ENCODE assay signal across 27 cellular contexts in genomic region chr1:161188381-161188780, GRCh38. TPM values are rescaled to one million over a fixed set of nuclear protein-coding genes. Genes with fewer than 3 reads are reported as not detected.
DNase-seq lines count a peak whose midpoint lies in the region; ATAC-seq, FAIRE-seq and TF ChIP-seq lines count a peak whose summit lies in the region.
"Had no signal": no experiment of that assay in that cellular context is flagged by ENCODE, and none has a peak within 500 bp of the region (broad histone marks: within the 10 kb centered on the region; RNA-seq: fewer than 3 reads in every experiment).

No MANE protein-coding gene starts in this region.

- 82 to 83% methylated on average over 6 of the region's 6 CpGs for WGBS in pancreas, 2 donors

- no peaks in the 10 kb centered on the region for H3K27me3 ChIP-seq in effector memory CD4-positive, alpha-beta T cell (replicated peaks; ENCODE audit: control insufficient read depth, insufficient read depth, low read length, poor library complexity, severe bottlenecking)
- no peaks in the 10 kb centered on the region for H3K27me3 ChIP-seq in pancreas
- H3K27me3 ChIP-seq in osteoblast (ENCODE audit: insufficient read depth, low read length) = no peaks in the 10 kb centered on the region
- H3K27me3 ChIP-seq: body of pancreas, right atrium auricular region, upper lobe of left lung had no signal

- POLR2A ChIA-PET in T-cell (lab: Charles Lee) = interaction anchor here in 1 of 2 donors (0.7 kb wide), 1 partner anchor 14 kb away, joined by 6 read pairs; no protein-coding TSS in a partner anchor

- no peaks in the 10 kb centered on the region for H3K9me3 ChIP-seq in effector memory CD4-positive, alpha-beta T cell (ENCODE audit: control insufficient read depth, low read length)
- H3K9me3 ChIP-seq in pancreas = no peaks in the 10 kb centered on the region
- H3K9me3 ChIP-seq in osteoblast (ENCODE audit: low read depth, low read length) = no peaks in the 10 kb centered on the region
- H3K9me3 ChIP-seq: body of pancreas, right atrium auricular region, upper lobe of left lung had no signal

- no peaks in the 10 kb centered on the region for H3K79me2 ChIP-seq in osteoblast (ENCODE audit: insufficient read depth, low read length)

- FAIRE-seq in pancreas (lab: Jason Lieb, UNC) = no peak
- FAIRE-seq: H54 had no signal

- no peaks in the 10 kb centered on the region for H3K36me3 Mint-ChIP-seq in activated T-cell treated with anti-CD3 and anti-CD28 coated beads, Interleukin-2, amount 50 U/mL, for 72 hours (ENCODE audit: insufficient read depth in 2 of 2)
- H3K36me3 Mint-ChIP-seq in T-cell = no peaks in the 10 kb centered on the region
- H3K36me3 Mint-ChIP-seq in stimulated activated effector memory CD8-positive, alpha-beta T cell treated with anti-CD3 and anti-CD28 coated beads, Interleukin-12 subunit alpha, Interleukin-12 subunit beta, amount 100 ng/mL, for 72 hours = no peaks in the 10 kb centered on the region

- H3K4me2 ChIP-seq in osteoblast (ENCODE audit: insufficient read depth, low read length) = no peak overlapping the region

- DNase-seq in activated T-cell treated with anti-CD3 and anti-CD28 coated beads, Interleukin-2, amount 50 U/mL, for 72 hours = no peak
- DNase-seq in activated T-cell treated with anti-CD3 and anti-CD28 coated beads, Interleukin-2, amount 50 U/mL, for 1 hour = no peak
- DNase-seq in T-cell = no peak
- DNase-seq in effector memory CD4-positive, alpha-beta T cell = no peak
- no peak for DNase-seq in stimulated activated effector memory CD8-positive, alpha-beta T cell treated with anti-CD3 and anti-CD28 coated beads, Interleukin-12 subunit alpha, Interleukin-12 subunit beta, amount 100 ng/mL, for 72 hours (ENCODE audit: low spot score in 2 of 2)
- DNase-seq in pancreas = no peak
- no peak for DNase-seq in osteoblast (ENCODE audit: insufficient read length, low spot score, missing footprints)
- DNase-seq: activated CD4-positive, alpha-beta T cell treated with anti-CD3 and anti-CD28 coated beads for 48 hours; activated T-cell treated with anti-CD3 and anti-CD28 coated beads for 4 hours; body of pancreas; GF-D8; mammary epithelial cell; NCI-H2081; NCI-H446; PC-3; Right ventricle myocardium superior; stimulated activated CD4-positive, alpha-beta T cell treated with anti-CD3 and anti-CD28 coated beads, Interleukin-4, amount 100 ng/mL, for 24 hours; SW 1271; upper lobe of left lung had no signal

- H3K4me1 ChIP-seq in effector memory CD4-positive, alpha-beta T cell (ENCODE audit: control insufficient read depth, insufficient read depth, low read length, poor library complexity, severe bottlenecking) = peaks cover 56% of the 10 kb centered on the region
- no peaks in the 10 kb centered on the region for H3K4me1 ChIP-seq in pancreas
- H3K4me1 ChIP-seq in osteoblast (ENCODE audit: insufficient read depth, low read length) = peaks cover 15% of the 10 kb centered on the region
- H3K4me1 ChIP-seq: body of pancreas had no signal

- no peak for ATAC-seq in activated T-cell treated with anti-CD3 and anti-CD28 coated beads, Interleukin-2, amount 50 U/mL, for 72 hours (replicated peaks in 1 of 2)
- no peak for ATAC-seq in T-cell (replicated peaks in 1 of 4)
- no peak for ATAC-seq in stimulated activated effector memory CD8-positive, alpha-beta T cell treated with anti-CD3 and anti-CD28 coated beads, Interleukin-12 subunit alpha, Interleukin-12 subunit beta, amount 100 ng/mL, for 72 hours
- no peak for ATAC-seq in GM19467 (IDR thresholded peaks at IDR 0.05; ENCODE audit: unreplicated experiment)
- ATAC-seq in pancreas = no peak
- ATAC-seq: body of pancreas, PC-3 had no signal

- no peaks in the 10 kb centered on the region for H3K36me3 ChIP-seq in effector memory CD4-positive, alpha-beta T cell (ENCODE audit: control insufficient read depth, insufficient read depth, low read length)
- H3K36me3 ChIP-seq in pancreas (no peaks in the 10 kb centered on the region), osteoblast (ENCODE audit: insufficient read depth, low read length) (peaks cover 17% of the 10 kb centered on the region)

- peaks cover 0 to 3% of the 10 kb centered on the region in 2 donors for H3K9me3 Mint-ChIP-seq in activated T-cell treated with anti-CD3 and anti-CD28 coated beads, Interleukin-2, amount 50 U/mL, for 72 hours
- no peaks in the 10 kb centered on the region for H3K9me3 Mint-ChIP-seq in T-cell
- H3K9me3 Mint-ChIP-seq in stimulated activated effector memory CD8-positive, alpha-beta T cell treated with anti-CD3 and anti-CD28 coated beads, Interleukin-12 subunit alpha, Interleukin-12 subunit beta, amount 100 ng/mL, for 72 hours = no peaks in the 10 kb centered on the region

- H2AFZ ChIP-seq in osteoblast (ENCODE audit: low read length) = no peak overlapping the region

- no peaks in the 10 kb centered on the region for H4K20me1 ChIP-seq in osteoblast (ENCODE audit: insufficient read depth, low read length)

- peak overlapping the region; percentile 5 for H3K27ac Mint-ChIP-seq in activated T-cell treated with anti-CD3 and anti-CD28 coated beads, Interleukin-2, amount 50 U/mL, for 72 hours
- H3K27ac Mint-ChIP-seq in T-cell = peak overlapping the region; percentile 90 to 94
- peak overlapping the region; percentile 63 for H3K27ac Mint-ChIP-seq in stimulated activated effector memory CD8-positive, alpha-beta T cell treated with anti-CD3 and anti-CD28 coated beads, Interleukin-12 subunit alpha, Interleukin-12 subunit beta, amount 100 ng/mL, for 72 hours

- TF ChIP-seq CTCF in pancreas (IDR thresholded peaks at IDR 0.05) = no peak
- TF ChIP-seq CTCF in osteoblast (IDR thresholded peaks at IDR 0.05; ENCODE audit: extremely low read depth, low read depth, low read length) = no peak

- no peak overlapping the region for H3K4me3 ChIP-seq in effector memory CD4-positive, alpha-beta T cell (ENCODE audit: insufficient read depth, low read depth, low read length, poor library complexity, severe bottlenecking)
- H3K4me3 ChIP-seq in pancreas (no peak overlapping the region), osteoblast (ENCODE audit: insufficient read depth, low read length) (no peak overlapping the region)
- H3K4me3 ChIP-seq: body of pancreas, right atrium auricular region, upper lobe of left lung had no signal

- CTCF ChIA-PET in T-cell (lab: Charles Lee) = interaction anchor here in 1 of 2 donors (0.7 kb wide), 1 partner anchor 578 kb away, joined by 5 read pairs; no protein-coding TSS in a partner anchor

- no peak overlapping the region for H3K4me3 Mint-ChIP-seq in activated T-cell treated with anti-CD3 and anti-CD28 coated beads, Interleukin-2, amount 50 U/mL, for 72 hours
- H3K4me3 Mint-ChIP-seq in T-cell = peak overlapping the region in 1 of 3 donors; percentile 25
- no peak overlapping the region for H3K4me3 Mint-ChIP-seq in stimulated activated effector memory CD8-positive, alpha-beta T cell treated with anti-CD3 and anti-CD28 coated beads, Interleukin-12 subunit alpha, Interleukin-12 subunit beta, amount 100 ng/mL, for 72 hours

- no peaks in the 10 kb centered on the region for H3K27me3 Mint-ChIP-seq in activated T-cell treated with anti-CD3 and anti-CD28 coated beads, Interleukin-2, amount 50 U/mL, for 72 hours (ENCODE audit: low read depth)
- H3K27me3 Mint-ChIP-seq in T-cell = no peaks in the 10 kb centered on the region

- peak overlapping the region; percentile 36 for H3K27ac ChIP-seq in effector memory CD4-positive, alpha-beta T cell (ENCODE audit: insufficient read depth, low read length, poor library complexity, severe bottlenecking)
- H3K27ac ChIP-seq in pancreas (no peak overlapping the region), osteoblast (ENCODE audit: low read depth, low read length) (no peak overlapping the region)
- H3K27ac ChIP-seq: body of pancreas, C4-2B, right atrium auricular region, upper lobe of left lung had no signal

- H3K4me1 Mint-ChIP-seq in activated T-cell treated with anti-CD3 and anti-CD28 coated beads, Interleukin-2, amount 50 U/mL, for 72 hours (ENCODE audit: low read depth) = peaks cover 59% of the 10 kb centered on the region
- H3K4me1 Mint-ChIP-seq in T-cell = peaks cover 71 to 77% (median 72%) of the 10 kb centered on the region in 3 donors
- peaks cover 67% of the 10 kb centered on the region for H3K4me1 Mint-ChIP-seq in stimulated activated effector memory CD8-positive, alpha-beta T cell treated with anti-CD3 and anti-CD28 coated beads, Interleukin-12 subunit alpha, Interleukin-12 subunit beta, amount 100 ng/mL, for 72 hours

- intact Hi-C loops in pancreas (cut with DNase I) = no loop called here

RNA-seq across cellular contexts. Expression of gene ADAMTS4, which starts 10.5 kb away (rescaled TPM):
- total RNA-seq in activated T-cell treated with anti-CD3 and anti-CD28 coated beads, Interleukin-2, amount 50 U/mL, for 72 hours = 1 to 10 TPM; 4.0 to 7.7 TPM
- total RNA-seq in T-cell (1 to 10 TPM in 4 of 5 donors, under 1 TPM in 1; 0.86 to 1.8 (median 1.4) TPM), pancreas (1 to 10 TPM; 2.7 to 6.6 (median 4.8) TPM), osteoblast (1.4 and 3.5 TPM in 2 replicates)
- polyA plus RNA-seq in pancreas = 1 to 10 TPM; 3.7 to 3.9 TPM
- total RNA-seq: PC-3 had no signal

RNA-seq across cellular contexts. Expression of gene B4GALT3, which starts 11.1 kb away (rescaled TPM):
- 10 to 100 TPM; 55.9 to 56.5 TPM for total RNA-seq in activated T-cell treated with anti-CD3 and anti-CD28 coated beads, Interleukin-2, amount 50 U/mL, for 72 hours
- total RNA-seq in T-cell (10 to 100 TPM; 48.4 to 77.8 (median 69.3) TPM), pancreas (10 to 100 TPM; 14.8 to 22.0 (median 19.0) TPM), osteoblast (18.5 and 18.9 TPM in 2 replicates)
- polyA plus RNA-seq in pancreas = 10 to 100 TPM; 29.7 to 35.6 TPM

RNA-seq across cellular contexts. Expression of gene NDUFS2, which starts 13.8 kb away (rescaled TPM):
- 100 to 1,000 TPM; 108 to 114 TPM for total RNA-seq in activated T-cell treated with anti-CD3 and anti-CD28 coated beads, Interleukin-2, amount 50 U/mL, for 72 hours
- total RNA-seq in T-cell = 10 to 100 TPM; 57.3 to 92.2 (median 88.2) TPM
- 10 to 100 TPM; 26.7 to 44.4 (median 31.1) TPM for total RNA-seq in pancreas
- 10 to 100 TPM; 29.3 to 56.8 TPM for polyA plus RNA-seq in pancreas
- total RNA-seq in osteoblast = 103 and 130 TPM in 2 replicates

RNA-seq across cellular contexts. Expression of gene PPOX, which starts 22.2 kb away (rescaled TPM):
- 10 to 100 TPM; 35.3 to 45.9 TPM for total RNA-seq in activated T-cell treated with anti-CD3 and anti-CD28 coated beads, Interleukin-2, amount 50 U/mL, for 72 hours
- total RNA-seq in T-cell (10 to 100 TPM; 38.3 to 85.4 (median 69.2) TPM), pancreas (10 to 100 TPM in 3 of 6 donors, 1 to 10 TPM in 3; 7.4 to 14.3 (median 10.2) TPM), osteoblast (15.9 and 19.5 TPM in 2 replicates)
- polyA plus RNA-seq in pancreas = 10 to 100 TPM; 42.0 to 56.4 TPM

RNA-seq across cellular contexts. Expression of gene FCER1G, which starts 26.7 kb away (rescaled TPM):
- 1 to 10 TPM; 1.8 to 3.7 TPM for total RNA-seq in activated T-cell treated with anti-CD3 and anti-CD28 coated beads, Interleukin-2, amount 50 U/mL, for 72 hours
- total RNA-seq in T-cell = 1 to 10 TPM; 2.5 to 5.2 (median 3.5) TPM
- 10 to 100 TPM in 3 of 6 donors, 1 to 10 TPM in 3; 1.3 to 25.0 (median 6.5) TPM for total RNA-seq in pancreas
- 10 to 100 TPM; 12.8 to 16.2 TPM for polyA plus RNA-seq in pancreas
- 0.29 and 0.72 TPM in 2 replicates for total RNA-seq in osteoblast
- total RNA-seq: fibroblast of lung, glomerular endothelial cell, kidney epithelial cell, M059J, PC-3 had no signal

Comparison
In these comparisons a context has a peak if more than half of its experiments do, and no peak if none do; other contexts are left out.
1. H3K27ac Mint-ChIP-seq: peak in every context shown above with its lines; median percentile 92 in T-cell; 63 in stimulated activated effector memory CD8-positive, alpha-beta T cell treated with anti-CD3 and anti-CD28 coated beads, Interleukin-12 subunit alpha, Interleukin-12 subunit beta, amount 100 ng/mL, for 72 hours; 5 in activated T-cell treated with anti-CD3 and anti-CD28 coated beads, Interleukin-2, amount 50 U/mL, for 72 hours.